12 cellular contexts compared by ENCODE assay signal in the genomic region with DNA sequence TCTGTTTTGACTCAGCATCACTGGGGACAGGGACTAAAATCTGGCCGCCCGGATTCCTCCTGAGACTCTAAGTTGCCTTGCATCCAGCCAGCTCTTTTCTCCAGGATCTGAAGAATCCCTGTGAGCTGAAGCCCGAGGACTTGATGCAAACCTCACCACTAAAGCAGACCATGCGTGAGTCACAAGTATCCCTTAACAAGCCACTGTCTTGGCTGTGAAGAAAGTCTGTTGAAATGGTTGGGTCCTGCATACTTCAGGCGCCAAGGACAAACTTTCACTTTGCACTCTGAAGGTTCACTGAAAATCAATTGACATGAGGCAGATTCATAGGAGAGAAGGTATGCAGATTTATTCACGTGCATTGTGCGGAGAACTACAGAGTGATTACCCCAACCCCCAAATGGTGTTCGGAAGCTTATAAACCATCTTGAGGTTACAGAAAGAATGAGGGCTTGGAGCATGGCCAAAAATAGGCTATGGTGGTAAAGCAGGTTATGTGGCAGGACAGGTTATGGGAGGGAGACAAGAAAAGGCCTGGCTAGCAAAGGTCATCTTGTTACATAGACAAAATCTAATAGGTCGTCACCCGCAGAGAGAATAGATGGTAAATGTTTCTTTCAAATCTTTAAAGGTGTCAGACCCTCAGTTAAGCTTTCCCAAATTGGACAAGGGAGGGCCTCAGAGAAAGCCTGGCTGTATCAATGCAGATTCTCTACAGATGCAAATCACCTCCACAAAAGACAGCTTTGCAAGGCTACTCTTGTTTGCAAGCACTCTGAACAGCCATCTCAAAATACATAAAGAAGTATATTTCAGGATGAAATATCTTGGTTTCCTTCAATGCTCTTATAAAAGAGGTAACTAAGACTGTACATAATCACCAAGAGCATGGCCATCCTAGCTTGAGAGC.
"Had no signal": no experiment of that assay in that cellular context is flagged by ENCODE, and none has a peak within 500 bp of the region (broad histone marks: within the 10 kb centered on the region; RNA-seq: fewer than 3 reads in every experiment).

No MANE protein-coding gene starts in this region.

- H3K4me1 ChIP-seq: breast epithelium had no signal

- H3K4me3 ChIP-seq: breast epithelium had no signal

- H3K9me3 ChIP-seq: breast epithelium had no signal

- H3K27me3 ChIP-seq: breast epithelium had no signal

- DNase-seq: activated CD4-positive, alpha-beta T cell treated with anti-CD3 and anti-CD28 coated beads, Interleukin-2, amount 50 U/mL, for 1 hour; aorta; effector memory CD4-positive, alpha-beta T cell; foreskin fibroblast; glutamatergic neuron; kidney glomerular epithelial cell; mesenchymal stem cell; occipital lobe; stimulated activated naive CD8-positive, alpha-beta T cell treated with anti-CD3 and anti-CD28 coated beads, Interleukin-15, Interleukin-2, amounts not matched to agents 100 U/mL and 50 U/mL, for 24 hours had no signal

- H3K36me3 ChIP-seq: breast epithelium had no signal

- ATAC-seq: activated CD4-positive, CD25-positive, alpha-beta regulatory T cell treated with anti-CD3 and anti-CD28 coated beads, Interleukin-2, amount 50 U/mL, for 24 hours; sciatic nerve; stimulated activated naive CD8-positive, alpha-beta T cell treated with anti-CD3 and anti-CD28 coated beads, Interleukin-15, Interleukin-2, amounts not matched to agents 100 U/mL and 50 U/mL, for 24 hours had no signal

- H3K27ac ChIP-seq: breast epithelium had no signal
